Comparison of ENCODE assay signal across 18 cellular contexts in genomic region chr13:113533441-113533840, GRCh38. TPM values are rescaled to one million over a fixed set of nuclear protein-coding genes. Genes with fewer than 3 reads are reported as not detected.
A peak's percentile ranks its signal among the peaks of the same experiment; 100 is the strongest.
DNase-seq lines count a peak whose midpoint lies in the region; ATAC-seq, FAIRE-seq and TF ChIP-seq lines count a peak whose summit lies in the region.
"Had no signal": no experiment of that assay in that cellular context is flagged by ENCODE, and none has a peak within 500 bp of the region (broad histone marks: within the 10 kb centered on the region; RNA-seq: fewer than 3 reads in every experiment).

No MANE protein-coding gene starts in this region.

- H4K91ac ChIP-seq in neuronal stem cell (ENCODE audit: low read depth, low read length, poor library complexity): no peak overlapping the region

- TF ChIP-seq CTCF in adrenal gland (IDR thresholded peaks at IDR 0.05) (no peak), keratinocyte (optimal IDR thresholded peaks at IDR 0.05 in 1 of 3, IDR thresholded peaks at IDR 0.05 in 1 of 3, conservative IDR thresholded peaks at IDR 0.05 in 1 of 3; ENCODE audit: extremely low read depth in 1 of 3, insufficient read depth in 2 of 3, low read length in 3 of 3) (no peak), psoas muscle (IDR thresholded peaks at IDR 0.05) (no peak)

- H3K4ac ChIP-seq in neuronal stem cell (ENCODE audit: low read length): no peak overlapping the region

- 41 to 54% (median 47%) methylated on average over 10 to 17 of the region's 17 CpGs for WGBS in adrenal gland, 4 donors
- WGBS in psoas muscle, 3 donors: 69 to 83% (median 75%) methylated on average over 17 of the region's 17 CpGs
- no CpG with 5 or more reads among the region's 17 CpGs for WGBS in neuronal stem cell (ENCODE audit: extremely low coverage in 2 of 2, insufficient read length in 2 of 2, insufficient replicate concordance in 1 of 2), 2 donors

- H3K36me3 ChIP-seq in adrenal gland (replicated peaks in 1 of 2) (peaks cover 0 to 20% of the 10 kb centered on the region in 2 donors), keratinocyte (ENCODE audit: control insufficient read depth in 2 of 2, extremely low read depth in 1 of 2, insufficient read depth in 2 of 2, low read length in 2 of 2) (peaks cover 15 to 39% of the 10 kb centered on the region in 2 experiments), psoas muscle (ENCODE audit: insufficient read depth in 1 of 2, low read depth in 1 of 2) (peaks cover 0 to 34% of the 10 kb centered on the region in 2 donors), neuronal stem cell (replicated peaks in 1 of 2; ENCODE audit: control insufficient read depth in 2 of 2, insufficient read depth in 2 of 2, low read length in 2 of 2) (peaks cover 24 to 74% of the 10 kb centered on the region in 2 donors)

- H2BK12ac ChIP-seq in neuronal stem cell (ENCODE audit: low read length): no peak overlapping the region

- TF ChIP-seq POLR2A in adrenal gland (IDR thresholded peaks at IDR 0.05): peak in 1 of 2 donors; percentile 47

- no peak overlapping the region for H3K18ac ChIP-seq in neuronal stem cell (ENCODE audit: low read length)

- intact Hi-C loops in adrenal gland (cut with DNase I) (no loop called here), psoas muscle (cut with DNase I) (no loop called here)

- H3K4me1 ChIP-seq in adrenal gland (replicated peaks in 1 of 2) (peaks cover 6 to 9% of the 10 kb centered on the region in 2 donors), keratinocyte (ENCODE audit: control insufficient read depth, extremely low read depth, insufficient read depth, low read length) (peaks cover 20% of the 10 kb centered on the region), psoas muscle (no peaks in the 10 kb centered on the region), neuronal stem cell (ENCODE audit: control insufficient read depth in 2 of 2, insufficient read depth in 1 of 2, low read depth in 1 of 2, low read length in 2 of 2) (peaks cover 0 to 15% of the 10 kb centered on the region in 2 donors)
- H3K4me1 ChIP-seq: tibial artery had no signal

- no peak overlapping the region for H2AK5ac ChIP-seq in neuronal stem cell (ENCODE audit: low read depth, low read length)

- H3K4me2 ChIP-seq in keratinocyte (ENCODE audit: control insufficient read depth, extremely low read depth, insufficient read depth, low read depth, low read length): peak overlapping the region; percentile 39
- H3K4me2 ChIP-seq in neuronal stem cell (ENCODE audit: insufficient read depth, low read length, poor library complexity, severe bottlenecking): no peak overlapping the region

- ATAC-seq in psoas muscle: peak; percentile 70 to 91 (median 79)
- ATAC-seq: activated CD8-positive, alpha-beta T cell treated with anti-CD3 and anti-CD28 coated beads for 36 hours; activated naive CD8-positive, alpha-beta T cell treated with anti-CD3 and anti-CD28 coated beads, Interleukin-2, amount 50 U/mL, for 24 hours; activated T-cell treated with anti-CD3 and anti-CD28 coated beads, Interleukin-2, amount 50 U/mL, for 72 hours had no signal

- no peak overlapping the region for H2BK15ac ChIP-seq in neuronal stem cell (ENCODE audit: low read length)

- dilution Hi-C loops in keratinocyte (cut with MboI; ENCODE audit: extremely low pct_ligation_motif_present, low sequenced_read_pairs): no loop called here

- H2AFZ ChIP-seq in keratinocyte (ENCODE audit: control insufficient read depth, low read length): peak overlapping the region; percentile 38
- no peak overlapping the region for H2AFZ ChIP-seq in neuronal stem cell (ENCODE audit: low read length)

- H2BK5ac ChIP-seq in neuronal stem cell (ENCODE audit: low read length): no peak overlapping the region

- H4K8ac ChIP-seq in neuronal stem cell (ENCODE audit: low read depth, low read length): no peak overlapping the region

- no peaks in the 10 kb centered on the region for H3K27me3 ChIP-seq in adrenal gland
- no peaks in the 10 kb centered on the region for H3K27me3 ChIP-seq in keratinocyte (ENCODE audit: control insufficient read depth, extremely low read depth, insufficient read depth, low read length)
- H3K27me3 ChIP-seq in psoas muscle (ENCODE audit: insufficient read depth in 3 of 3, low read length in 2 of 3): no peaks in the 10 kb centered on the region
- H3K27me3 ChIP-seq in neuronal stem cell (ENCODE audit: control insufficient read depth in 3 of 3, insufficient read depth in 3 of 3, low read depth in 1 of 3, low read length in 3 of 3): no peaks in the 10 kb centered on the region
- H3K27me3 ChIP-seq: tibial artery had no signal

- DNase-seq in AG08396 (ENCODE audit: low spot score) (peak; percentile 49), adrenal gland (peak; percentile 66 to 85 (median 77)), keratinocyte (ENCODE audit: low read depth, low spot score) (peak; percentile 13), psoas muscle (peak in 1 of 2 donors; percentile 74), NOMO-1 treated with DMSO at 0.1 percent for 48 hours (lab: John Stamatoyannopoulos, UW; ENCODE audit: unreplicated experiment) (no peak), GDM1 (lab: John Stamatoyannopoulos, UW) (no peak), neuronal stem cell (ENCODE audit: low spot score) (no peak)
- DNase-seq in activated CD4-positive, alpha-beta T cell treated with anti-CD3 and anti-CD28 coated beads, Interleukin-2, amount 50 U/mL, for 1 hour: no peak
- DNase-seq: activated CD8-positive, alpha-beta T cell treated with anti-CD3 and anti-CD28 coated beads for 36 hours; activated naive CD8-positive, alpha-beta T cell treated with anti-CD3 and anti-CD28 coated beads, Interleukin-2, amount 50 U/mL, for 24 hours; activated T-cell treated with anti-CD3 and anti-CD28 coated beads, Interleukin-2, amount 50 U/mL, for 72 hours; CD8-positive, alpha-beta memory T cell; cerebellar nuclear complex; foreskin melanocyte; HFFc6; NCI-H526 treated with DMSO at 0.1 percent for 48 hours had no signal

- H3K79me2 ChIP-seq in keratinocyte (ENCODE audit: control insufficient read depth, insufficient read depth, low read length): peaks cover 4% of the 10 kb centered on the region

- peak; percentile 67 for FAIRE-seq in keratinocyte (lab: Jason Lieb, UNC)

- H3K9me3 ChIP-seq in adrenal gland (replicated peaks in 1 of 3): no peaks in the 10 kb centered on the region
- H3K9me3 ChIP-seq in keratinocyte (ENCODE audit: control insufficient read depth, low read depth, low read length): no peaks in the 10 kb centered on the region
- H3K9me3 ChIP-seq in psoas muscle: no peaks in the 10 kb centered on the region
- peaks cover 0 to 4% of the 10 kb centered on the region in 2 donors for H3K9me3 ChIP-seq in neuronal stem cell (replicated peaks in 1 of 2; ENCODE audit: control insufficient read depth in 2 of 2, insufficient read depth in 1 of 2, low read depth in 1 of 2, low read length in 2 of 2)
- H3K9me3 ChIP-seq: tibial artery had no signal

- no peak overlapping the region for H3K14ac ChIP-seq in neuronal stem cell (ENCODE audit: low read length)

- H3K27ac ChIP-seq in adrenal gland (peak overlapping the region; percentile 46 to 84 (median 68)), keratinocyte (ENCODE audit: control insufficient read depth, insufficient read depth, low read length) (peak overlapping the region; percentile 36), psoas muscle (no peak overlapping the region), neuronal stem cell (replicated peaks; ENCODE audit: low read length) (no peak overlapping the region)
- H3K27ac ChIP-seq: tibial artery had no signal

- H3K4me3 ChIP-seq in adrenal gland: no peak overlapping the region
- H3K4me3 ChIP-seq in keratinocyte (ENCODE audit: control insufficient read depth in 2 of 3, extremely low read depth in 1 of 3, insufficient read depth in 2 of 3, low read depth in 1 of 3, low read length in 3 of 3): peak overlapping the region in 2 of 3 experiments; percentile 5 to 9
- H3K4me3 ChIP-seq in psoas muscle: no peak overlapping the region
- H3K4me3 ChIP-seq in neuronal stem cell (ENCODE audit: low read length in 2 of 2): no peak overlapping the region
- H3K4me3 ChIP-seq: skin epidermis, tibial artery had no signal

- H2BK120ac ChIP-seq in neuronal stem cell (ENCODE audit: low read depth, low read length): no peak overlapping the region

- no peaks in the 10 kb centered on the region for H3K9me1 ChIP-seq in keratinocyte (ENCODE audit: control insufficient read depth, extremely low read depth, insufficient read depth, low read length)

- H3K9ac ChIP-seq in keratinocyte (ENCODE audit: control insufficient read depth, extremely low read depth, insufficient read depth, low read length) (peak overlapping the region; percentile 42), neuronal stem cell (ENCODE audit: low read depth, low read length, poor library complexity) (no peak overlapping the region)

- peaks cover 7% of the 10 kb centered on the region for H4K20me1 ChIP-seq in keratinocyte (ENCODE audit: control insufficient read depth, extremely low read depth, insufficient read depth, low read length)

- no peak overlapping the region for H3K23ac ChIP-seq in neuronal stem cell (ENCODE audit: low read depth, low read length, poor library complexity)

- H3K79me1 ChIP-seq in neuronal stem cell (ENCODE audit: low read depth, low read length): peaks cover 2% of the 10 kb centered on the region

RNA-seq across cellular contexts. Expression of gene DCUN1D2, which starts 42.9 kb away (rescaled TPM):
- total RNA-seq in adrenal gland (10 to 100 TPM in 7 of 8 donors, 1 to 10 TPM in 1; 8.1 to 23.5 (median 17.4) TPM), psoas muscle (10 to 100 TPM; 65.7 to 87.0 (median 77.6) TPM)
- polyA plus RNA-seq in adrenal gland (10 to 100 TPM in 2 of 3 donors, 1 to 10 TPM in 1; 9.4 to 28.0 (median 21.7) TPM), keratinocyte (6.5 to 9.1 TPM (median 7.8 TPM) in 3 replicates), psoas muscle (100 to 1,000 TPM in 1 of 3 donors, 10 to 100 TPM in 2; 32.4 to 151 (median 57.2) TPM)
- 26.8 TPM for polyA plus RNA-seq in keratinocyte (2011; ENCODE audit: low read depth)
- polyA plus RNA-seq in keratinocyte (2011; cell fraction: cytosol; rRNA removed): 3.7 and 5.4 TPM in 2 replicates
- polyA plus RNA-seq in keratinocyte (2011; cell fraction: nucleus; rRNA removed): 28.5 and 31.0 TPM in 2 replicates
- 6.1 and 12.9 TPM in 2 replicates for polyA plus RNA-seq in keratinocyte (2012; ENCODE audit: low replicate concordance)
- polyA minus RNA-seq in keratinocyte: 2.7 to 14.5 TPM (median 6.9 TPM) in 3 replicates
- 9.2 TPM for polyA minus RNA-seq in keratinocyte (2011; cell fraction: cytosol; rRNA and poly(A)+ RNA removed)
- 5.3 and 12.4 TPM in 2 replicates for polyA minus RNA-seq in keratinocyte (2011; cell fraction: nucleus; rRNA and poly(A)+ RNA removed)
- polyA plus RNA-seq in neuronal stem cell (2013, experiment 1 of 2): 21.3 TPM
- 22.2 TPM for polyA plus RNA-seq in neuronal stem cell (2013, experiment 2 of 2)

RNA-seq across cellular contexts. Expression of gene TFDP1, which starts 51.1 kb away (rescaled TPM):
- total RNA-seq in adrenal gland (10 to 100 TPM; 24.6 to 50.0 (median 36.5) TPM), psoas muscle (10 to 100 TPM; 27.3 to 37.2 (median 31.6) TPM)
- polyA plus RNA-seq in adrenal gland (10 to 100 TPM; 16.5 to 36.0 (median 22.8) TPM), keratinocyte (50.1 to 135 TPM (median 105 TPM) in 3 replicates), psoas muscle (10 to 100 TPM; 18.8 to 40.2 (median 31.4) TPM)
- 55.4 TPM for polyA plus RNA-seq in keratinocyte (2011; ENCODE audit: low read depth)
- polyA plus RNA-seq in keratinocyte (2011; cell fraction: cytosol; rRNA removed): 84.8 and 94.7 TPM in 2 replicates
- polyA plus RNA-seq in keratinocyte (2011; cell fraction: nucleus; rRNA removed): 67.6 and 81.7 TPM in 2 replicates
- polyA plus RNA-seq in keratinocyte (2012; ENCODE audit: low replicate concordance): 52.4 and 99.8 TPM in 2 replicates
- polyA minus RNA-seq in keratinocyte: 64.6 to 85.4 TPM (median 73.4 TPM) in 3 replicates
- polyA minus RNA-seq in keratinocyte (2011; cell fraction: cytosol; rRNA and poly(A)+ RNA removed): 68.3 TPM
- polyA minus RNA-seq in keratinocyte (2011; cell fraction: nucleus; rRNA and poly(A)+ RNA removed): 15.8 and 25.9 TPM in 2 replicates
- polyA plus RNA-seq in neuronal stem cell (2013, experiment 1 of 2): 74.2 TPM
- polyA plus RNA-seq in neuronal stem cell (2013, experiment 2 of 2): 75.8 TPM

Comparison
In these comparisons a context has a peak if more than half of its experiments do, and no peak if none do; other contexts are left out.
1. DNase-seq: peak in AG08396 (single experiment), adrenal gland (7 of 7) and keratinocyte (single experiment); none in activated CD4-positive, alpha-beta T cell treated with anti-CD3 and anti-CD28 coated beads, Interleukin-2, amount 50 U/mL, for 1 hour (single experiment), NOMO-1 treated with DMSO at 0.1 percent for 48 hours (single experiment), GDM1 (single experiment) and neuronal stem cell (single experiment).
2. H3K27ac ChIP-seq: peak in adrenal gland (5 of 5) and keratinocyte (single experiment); none in psoas muscle (single experiment) and neuronal stem cell (single experiment).
3. H3K4me3 ChIP-seq: peak in keratinocyte (2 of 3); none in adrenal gland (0 of 4), psoas muscle (single experiment) and neuronal stem cell (0 of 2).